14 cellular contexts compared by ENCODE assay signal in the genomic region with DNA sequence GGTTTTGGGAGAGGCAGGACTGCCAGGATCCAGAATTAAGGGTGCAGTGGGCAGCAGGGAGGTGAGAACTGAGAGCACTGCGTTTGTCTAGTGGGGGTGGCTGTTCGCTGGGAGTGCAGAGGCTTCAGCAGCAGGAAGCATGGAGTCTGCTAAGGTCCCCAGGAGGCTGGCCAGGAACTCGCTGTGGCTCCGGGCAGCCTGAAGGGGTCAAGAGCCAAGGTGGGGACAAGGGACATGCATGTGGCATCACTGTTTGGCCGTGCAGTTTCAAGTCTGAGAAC. TPM values are rescaled to one million over a fixed set of nuclear protein-coding genes. Genes with fewer than 3 reads are reported as not detected.
DNase-seq lines count a peak whose midpoint lies in the region; ATAC-seq and TF ChIP-seq lines count a peak whose summit lies in the region.
"Had no signal": no experiment of that assay in that cellular context is flagged by ENCODE, and none has a peak within 500 bp of the region (broad histone marks: within the 10 kb centered on the region; RNA-seq: fewer than 3 reads in every experiment).

No MANE protein-coding gene starts in this region.

- TF ChIP-seq CTCF in heart left ventricle (IDR thresholded peaks at IDR 0.05) (no peak), GM20000 (IDR thresholded peaks at IDR 0.05; ENCODE audit: extremely low read depth, missing control alignments) (no peak)
- TF ChIP-seq CTCF in activated CD8-positive, alpha-beta T cell treated with anti-CD3 and anti-CD28 coated beads for 36 hours (IDR thresholded peaks at IDR 0.05): no peak

- H3K9me3 Mint-ChIP-seq in activated CD8-positive, alpha-beta T cell treated with anti-CD3 and anti-CD28 coated beads for 36 hours: peaks cover 12% of the 10 kb centered on the region
- peaks cover 0 to 2% (median 0%) of the 10 kb centered on the region in 6 donors for H3K9me3 Mint-ChIP-seq in immature natural killer cell

- 49 to 64% (median 58%) methylated on average over 5 of the region's 5 CpGs for WGBS in heart left ventricle, 4 donors

- peak overlapping the region; percentile 76 for H3K27ac Mint-ChIP-seq in activated CD8-positive, alpha-beta T cell treated with anti-CD3 and anti-CD28 coated beads for 36 hours
- peak overlapping the region; percentile 87 to 99 (median 98) for H3K27ac Mint-ChIP-seq in immature natural killer cell

- H3K36me3 ChIP-seq in heart left ventricle: no peaks in the 10 kb centered on the region
- H3K36me3 ChIP-seq: ovary, SJSA1, thyroid gland had no signal

- CTCF ChIA-PET in activated CD8-positive, alpha-beta T cell treated with anti-CD3 and anti-CD28 coated beads for 36 hours (lab: Charles Lee): interaction anchor here (1.6 to 2.0 kb wide), 2 partner anchors 31 to 55 kb away, joined by 3 to 8 read pairs; a partner anchor contains a TSS

- peaks cover 0 to 15% (median 0%) of the 10 kb centered on the region in 12 donors for H3K9me3 ChIP-seq in heart left ventricle
- H3K9me3 ChIP-seq: ovary, SJSA1, thyroid gland had no signal

- DNase-seq in heart left ventricle: no peak
- no peak for DNase-seq in left ventricle myocardium superior
- no peak for DNase-seq in activated CD8-positive, alpha-beta T cell treated with anti-CD3 and anti-CD28 coated beads for 36 hours
- no peak for DNase-seq in immature natural killer cell
- no peak for DNase-seq in iPS-NIHi11 (ENCODE audit: low spot score)
- DNase-seq in GM20000 (ENCODE audit: low spot score): no peak
- no peak for DNase-seq in COLO668 (lab: John Stamatoyannopoulos, UW; ENCODE audit: unreplicated experiment)
- DNase-seq: foreskin fibroblast, mesenchymal stem cell, NCI-H2171 treated with DMSO at 0.1 percent for 48 hours, ovary had no signal

- H3K27me3 ChIP-seq in heart left ventricle: no peaks in the 10 kb centered on the region
- H3K27me3 ChIP-seq: ovary, thyroid gland had no signal

- H3K27me3 Mint-ChIP-seq in activated CD8-positive, alpha-beta T cell treated with anti-CD3 and anti-CD28 coated beads for 36 hours: no peaks in the 10 kb centered on the region
- peaks cover 0 to 7% (median 0%) of the 10 kb centered on the region in 3 donors for H3K27me3 Mint-ChIP-seq in immature natural killer cell (ENCODE audit: low read depth in 3 of 3)

- no peak for TF ChIP-seq POLR2A in heart left ventricle (IDR thresholded peaks at IDR 0.05)

- POLR2A ChIA-PET in activated CD8-positive, alpha-beta T cell treated with anti-CD3 and anti-CD28 coated beads for 36 hours (lab: Charles Lee): interaction anchor here (3.0 kb wide), 1 partner anchor 11 kb away, joined by 12 read pairs; no protein-coding TSS in a partner anchor

- ATAC-seq in heart left ventricle (peak in 1 of 4 donors; percentile 4), left ventricle myocardium superior (no peak)
- ATAC-seq in activated CD8-positive, alpha-beta T cell treated with anti-CD3 and anti-CD28 coated beads for 36 hours: no peak

- H3K4me3 Mint-ChIP-seq in activated CD8-positive, alpha-beta T cell treated with anti-CD3 and anti-CD28 coated beads for 36 hours: peak overlapping the region; percentile 12
- H3K4me3 Mint-ChIP-seq in immature natural killer cell: peak overlapping the region; percentile 84 to 95 (median 93)

- H3K4me1 ChIP-seq in heart left ventricle: peaks cover 9 to 68% (median 57%) of the 10 kb centered on the region in 12 donors
- H3K4me1 ChIP-seq: SJSA1 had no signal

- H3K4me3 ChIP-seq in heart left ventricle: no peak overlapping the region
- H3K4me3 ChIP-seq: ovary, SJSA1, thyroid gland had no signal

- intact Hi-C loops in heart left ventricle (cut with DNase I): loop anchor here in 3 of 10 donors (5.0 kb wide), 2 partner anchors 39 to 41 kb away; a partner anchor contains a TSS
- intact Hi-C loops in left ventricle myocardium superior (cut with micrococcal nuclease): no loop called here
- intact Hi-C loops in activated CD8-positive, alpha-beta T cell treated with anti-CD3 and anti-CD28 coated beads for 36 hours (cut with micrococcal nuclease): no loop called here

- peaks cover 11% of the 10 kb centered on the region for H3K36me3 Mint-ChIP-seq in activated CD8-positive, alpha-beta T cell treated with anti-CD3 and anti-CD28 coated beads for 36 hours (ENCODE audit: low read depth)
- peaks cover 0 to 14% (median 7%) of the 10 kb centered on the region in 3 donors for H3K36me3 Mint-ChIP-seq in immature natural killer cell

- peaks cover 44% of the 10 kb centered on the region for H3K4me1 Mint-ChIP-seq in activated CD8-positive, alpha-beta T cell treated with anti-CD3 and anti-CD28 coated beads for 36 hours (ENCODE audit: low read depth)
- peaks cover 65 to 78% of the 10 kb centered on the region in 2 donors for H3K4me1 Mint-ChIP-seq in immature natural killer cell

- H3K27ac ChIP-seq in heart left ventricle: peak overlapping the region in 11 of 12 donors; percentile 22 to 83 (median 70)
- peak overlapping the region; percentile 87 for H3K27ac ChIP-seq in temporal lobe (ENCODE audit: low read depth, low read length)
- H3K27ac ChIP-seq: ovary, SJSA1, thyroid gland had no signal

RNA-seq across cellular contexts. Expression of a gene that starts 43.2 kb away (rescaled TPM):
- total RNA-seq in heart left ventricle (10 to 100 TPM; 15.6 to 29.6 (median 22.0) TPM), left ventricle myocardium superior (17.0 TPM), temporal lobe (42.8 TPM)
- polyA plus RNA-seq in heart left ventricle (10 to 100 TPM; 11.7 to 17.0 TPM), immature natural killer cell (10 to 100 TPM in 1 of 3 donors, 1 to 10 TPM in 2; 3.1 to 11.5 (median 4.8) TPM)
- total RNA-seq in activated CD8-positive, alpha-beta T cell treated with anti-CD3 and anti-CD28 coated beads for 36 hours: 10 to 100 TPM; 10.4 to 12.4 TPM

RNA-seq across cellular contexts. Expression of a gene that starts 55.2 kb away (rescaled TPM):
- total RNA-seq in heart left ventricle (10 to 100 TPM; 13.3 to 18.4 (median 16.8) TPM), left ventricle myocardium superior (16.1 TPM), temporal lobe (5.4 TPM)
- polyA plus RNA-seq in heart left ventricle (10 to 100 TPM; 18.3 to 33.4 TPM), immature natural killer cell (10 to 100 TPM; 27.0 to 68.3 (median 41.2) TPM)
- total RNA-seq in activated CD8-positive, alpha-beta T cell treated with anti-CD3 and anti-CD28 coated beads for 36 hours: 10 to 100 TPM; 22.6 TPM
